Comparison of ENCODE assay signal across 13 cellular contexts in genomic region chr5:16975950-16976624, GRCh38. TPM values are rescaled to one million over a fixed set of nuclear protein-coding genes. Genes with fewer than 3 reads are reported as not detected.
DNase-seq lines count a peak whose midpoint lies in the region; ATAC-seq, FAIRE-seq and TF ChIP-seq lines count a peak whose summit lies in the region.
"Had no signal": no experiment of that assay in that cellular context is flagged by ENCODE, and none has a peak within 500 bp of the region (broad histone marks: within the 10 kb centered on the region; RNA-seq: fewer than 3 reads in every experiment).

No MANE protein-coding gene starts in this region.

- intact Hi-C loops in GM12878 (cut with micrococcal nuclease; ENCODE audit: unreplicated experiment): no loop called here

- ATAC-seq in GM18907 (IDR thresholded peaks at IDR 0.05; ENCODE audit: unreplicated experiment): peak; percentile 87
- ATAC-seq in HG02623 (IDR thresholded peaks at IDR 0.05; ENCODE audit: unreplicated experiment): peak; percentile 72
- ATAC-seq in HG03520 (IDR thresholded peaks at IDR 0.05; ENCODE audit: unreplicated experiment): peak; percentile 81
- peak; percentile 91 for ATAC-seq in GM12878
- ATAC-seq: stimulated activated effector memory CD8-positive, alpha-beta T cell treated with anti-CD3 and anti-CD28 coated beads, Interleukin-12 subunit alpha, Interleukin-12 subunit beta, amount 100 ng/mL, for 72 hours had no signal

- CTCF ChIA-PET in GM12878 (lab: Yijun Ruan, JAX): no interaction called here

- no peak overlapping the region for H2AFZ ChIP-seq in GM12878 (ENCODE audit: control insufficient read depth, low read depth, low read length)

- SMC1A ChIA-PET in GM12878 (lab: Charles Lee; ENCODE audit: uncharacterized antibody, unreplicated experiment): interaction anchor here (0.6 kb wide), 1 partner anchor 201 kb away, joined by 3 read pairs; no protein-coding TSS in a partner anchor

- no peaks in the 10 kb centered on the region for H3K79me2 ChIP-seq in GM12878 (ENCODE audit: control insufficient read depth, insufficient read depth, low read length)

- no peak overlapping the region for H3K9ac ChIP-seq in GM12878 (ENCODE audit: control insufficient read depth, insufficient read depth, low read length)

- TF ChIP-seq EP300 in GM12878 (IDR thresholded peaks at IDR 0.05; ENCODE audit: borderline replicate concordance in 1 of 2, control insufficient read depth in 1 of 2, low read depth in 2 of 2, low read length in 2 of 2): peak; percentile 14 to 22; a peak in 1 of 4 replicates

- BruUV-seq in GM12878 (replicated peaks; lab: Mats Ljungman, UMichigan): no TSS peak

- POLR2A ChIA-PET in GM12878 (lab: Charles Lee): no interaction called here

- no peak overlapping the region; the same call in 1 of the 2 replicates for H3K27ac ChIP-seq in GM12878 (ENCODE audit: control insufficient read depth, insufficient read depth)

- no peak for TF ChIP-seq RAD21 in GM12878 (IDR thresholded peaks at IDR 0.05; ENCODE audit: insufficient read depth, low read depth, low read length)

- H3K36me3 ChIP-seq in GM12878 (ENCODE audit: control insufficient read depth in 2 of 2, insufficient read depth in 2 of 2, low read length in 1 of 2): no peaks in the 10 kb centered on the region
- no peaks in the 10 kb centered on the region for H3K36me3 ChIP-seq in BE2C

- peak; percentile 35 for FAIRE-seq in GM12878 (lab: Jason Lieb, UNC)

- RAD21 ChIA-PET in GM12878 (lab: Charles Lee; ENCODE audit: unreplicated experiment): no interaction called here

- no peaks in the 10 kb centered on the region for H4K20me1 ChIP-seq in GM12878 (ENCODE audit: control insufficient read depth, insufficient read depth)

- no peak overlapping the region for H3K4me3 ChIP-seq in GM12878
- no peak overlapping the region for H3K4me3 ChIP-seq in BE2C (ENCODE audit: low read depth, low read length)

- DNase-seq in GM12878 (ENCODE audit: low read depth, low spot score) (peak; percentile 23), hepatic stellate cell (ENCODE audit: low spot score) (no peak), LoVo (ENCODE audit: low spot score) (no peak), BE2C (no peak)
- DNase-seq in stimulated activated CD4-positive, alpha-beta T cell treated with anti-CD3 and anti-CD28 coated beads, Interleukin-2, amount 100 ng/mL, for 48 hours: no peak
- DNase-seq: foreskin fibroblast, H9, NCI-H146, SHP77 treated with DMSO at 0.1 percent for 48 hours had no signal

- H3K4me2 ChIP-seq in GM12878 (ENCODE audit: control insufficient read depth, insufficient read depth): no peak overlapping the region

- no peaks in the 10 kb centered on the region for H3K9me3 ChIP-seq in GM12878 (replicated peaks; ENCODE audit: control insufficient read depth, insufficient read depth, low read length)
- no peaks in the 10 kb centered on the region for H3K9me3 ChIP-seq in BE2C

- H3K4me1 ChIP-seq in GM12878 (ENCODE audit: control insufficient read depth, insufficient read depth, low read length) (peaks cover 4% of the 10 kb centered on the region; the same call in 1 of the 2 replicates), BE2C (no peaks in the 10 kb centered on the region)

- in situ Hi-C loops in GM12878 (cut with MboI): no loop called here

- TF ChIP-seq POLR2A in GM12878 (IDR thresholded peaks at IDR 0.05; ENCODE audit: low read depth, low read length): no peak

- H3K27me3 ChIP-seq in GM12878 (replicated peaks in 1 of 2; ENCODE audit: control insufficient read depth in 2 of 2, insufficient read depth in 2 of 2, low read length in 1 of 2) (no peaks in the 10 kb centered on the region), BE2C (no peaks in the 10 kb centered on the region)

- WGBS in GM12878 (ENCODE audit: insufficient coverage, insufficient replicate concordance, low lambda C conversion rate, missing lambda C conversion rate): 0% methylated on average over 2 of the region's 2 CpGs

- TF ChIP-seq CTCF in GM12878 (IDR thresholded peaks at IDR 0.05 in 2 of 3, conservative IDR thresholded peaks at IDR 0.05 in 1 of 3; ENCODE audit: control insufficient read depth in 2 of 3, extremely low read depth in 1 of 3, insufficient read depth in 1 of 3, low read depth in 3 of 3, low read length in 3 of 3) (no peak), BE2C (IDR thresholded peaks at IDR 0.05; ENCODE audit: low read depth, low read length) (no peak)

TF ChIP-seq in GM12878, 131 proteins besides CTCF, POLR2A, EP300 and RAD21 (continues in another document):
- TF ChIP-seq ZSCAN29 (IDR thresholded peaks at IDR 0.05) (no peak), CUX1 (IDR thresholded peaks at IDR 0.05; ENCODE audit: insufficient replicate concordance, low read depth, low read length) (no peak), YBX1 (IDR thresholded peaks at IDR 0.05) (no peak), BCL11A (IDR thresholded peaks at IDR 0.05; ENCODE audit: low read depth, low read length) (0 out of 2 replicates have a peak, but pooled peaks have one; percentile 32), SPI1 (IDR thresholded peaks at IDR 0.05; ENCODE audit: borderline replicate concordance, insufficient read depth, low read depth, low read length) (peak; percentile 83), HDGF (IDR thresholded peaks at IDR 0.05) (no peak), PKNOX1 (IDR thresholded peaks at IDR 0.05) (peak; percentile 52; the same call in 1 of the 2 replicates)

RNA-seq across cellular contexts. Expression of gene MYO10, which starts 40.0 kb away (rescaled TPM):
- 0.10 and 0.69 TPM in 2 replicates for total RNA-seq in GM12878 (2013; cell fraction: nucleolus; rRNA removed)
- 0.11 and 0.17 TPM in 2 replicates for total RNA-seq in GM12878 (2014; rRNA removed)
- 0.09 and 0.18 TPM in 2 replicates for total RNA-seq in GM12878 (2014; rRNA removed; fragmentation: Illumina TruSeq; extraction: Trizol)
- 0.58 and 0.77 TPM in 2 replicates for total RNA-seq in GM12878 (2021)
- not detected for polyA plus RNA-seq in GM12878 (2011; ENCODE audit: low read depth)
- 0.26 and 0.66 TPM in 2 replicates for polyA plus RNA-seq in GM12878 (2011; rRNA removed)
- 0.59 and 0.61 TPM in 2 replicates for polyA plus RNA-seq in GM12878 (2011; cell fraction: cytosol; rRNA removed)
- polyA plus RNA-seq in GM12878 (2011; cell fraction: nucleus; rRNA removed): 0.61 and 0.66 TPM in 2 replicates
- polyA plus RNA-seq in GM12878 (2012): 0.03 TPM in 1 of 2 replicates, not detected in the other
- 0.14 and 0.16 TPM in 2 replicates for polyA plus RNA-seq in GM12878 (2014; fragmentation: Illumina TruSeq; extraction: Trizol)
- polyA plus RNA-seq in GM12878 (2014; fragmentation: Nextera tagmentation; extraction: Ambion mirVana): under 1 TPM; 0.02 to 0.11 TPM
- polyA plus RNA-seq in GM12878 (2014; rRNA removed): 0.03 and 0.22 TPM in 2 replicates
- polyA plus RNA-seq in GM12878 (2016; fragmentation: Nextera tagmentation; extraction: Ambion mirVana): under 1 TPM; 0.26 to 0.36 TPM
- 0.52 and 2.1 TPM in 2 replicates for polyA minus RNA-seq in GM12878 (2011; rRNA and poly(A)+ RNA removed)
- 0.31 and 1.1 TPM in 2 replicates for polyA minus RNA-seq in GM12878 (2011; cell fraction: cytosol; rRNA and poly(A)+ RNA removed)
- polyA minus RNA-seq in GM12878 (2011; cell fraction: nucleus; rRNA and poly(A)+ RNA removed): 0.85 and 1.1 TPM in 2 replicates
- polyA plus RNA-seq in BE2C (2012; ENCODE audit: insufficient read depth, insufficient read length, low read depth): 1.2 TPM
